In genomic region chr5:74394543-74394923, GRCh38 we compare ENCODE assay signal across 1 cellular context.
TF ChIP-seq lines count a peak whose summit lies in the region.

No MANE protein-coding gene starts in this region.

TF ChIP-seq in GM23338, 12 proteins besides CTCF, POLR2A, EP300 and RAD21 (continued from another document):
- TF ChIP-seq ZNF462 (CRISPR knock-in tag; IDR thresholded peaks at IDR 0.05) (no peak), EZH2 (IDR thresholded peaks at IDR 0.05; ENCODE audit: low read depth, unreplicated experiment) (no peak), NANOG (IDR thresholded peaks at IDR 0.05; ENCODE audit: borderline replicate concordance) (no peak), REST (IDR thresholded peaks at IDR 0.05; ENCODE audit: unreplicated experiment) (no peak), ZNF114 (CRISPR knock-in tag; IDR thresholded peaks at IDR 0.05) (no peak), ZNF331 (CRISPR knock-in tag; IDR thresholded peaks at IDR 0.05; ENCODE audit: low read depth) (no peak), POLR2AphosphoS5 (IDR thresholded peaks at IDR 0.05; ENCODE audit: low read depth) (no peak), EZH2phosphoT487 (IDR thresholded peaks at IDR 0.05; ENCODE audit: unreplicated experiment) (no peak), CREB1 (CRISPR knock-in tag; IDR thresholded peaks at IDR 0.05; ENCODE audit: low read depth) (no peak), STAT1 (IDR thresholded peaks at IDR 0.05; ENCODE audit: unreplicated experiment) (no peak), ETS1 (IDR thresholded peaks at IDR 0.05) (no peak)
